Comparison of ENCODE assay signal across 8 cellular contexts in genomic region chr5:471750-472058, GRCh38. TPM values are rescaled to one million over a fixed set of nuclear protein-coding genes. Genes with fewer than 3 reads are reported as not detected.
DNase-seq lines count a peak whose midpoint lies in the region; ATAC-seq and TF ChIP-seq lines count a peak whose summit lies in the region.

No MANE protein-coding gene starts in this region.

- no peaks in the 10 kb centered on the region for H3K9me3 ChIP-seq in heart left ventricle
- no peaks in the 10 kb centered on the region for H3K9me3 ChIP-seq in right lobe of liver
- no peaks in the 10 kb centered on the region for H3K9me3 ChIP-seq in upper lobe of left lung
- H3K9me3 ChIP-seq in adrenal gland (replicated peaks in 1 of 3) = no peaks in the 10 kb centered on the region

- peaks cover 4% of the 10 kb centered on the region for H3K4me1 Mint-ChIP-seq in activated T-helper 17 cell treated with anti-CD3 and anti-CD28 coated beads, Interleukin-2, amount 50 U/mL, for 72 hours

- H3K27ac ChIP-seq in heart left ventricle = peak overlapping the region in 4 of 12 donors; percentile 71 to 85 (median 80)
- H3K27ac ChIP-seq in right lobe of liver = no peak overlapping the region
- H3K27ac ChIP-seq in upper lobe of left lung = peak overlapping the region in 3 of 4 donors; percentile 62 to 85 (median 63)
- H3K27ac ChIP-seq in adrenal gland = peak overlapping the region in 2 of 5 donors; percentile 77 to 84

- TF ChIP-seq EP300 in upper lobe of left lung (IDR thresholded peaks at IDR 0.05) = no peak

- ATAC-seq in heart left ventricle (no peak), left ventricle myocardium superior (no peak), right lobe of liver (no peak), upper lobe of left lung (ENCODE audit: low FRiP score in 2 of 2) (no peak), GM21367 (IDR thresholded peaks at IDR 0.05; ENCODE audit: unreplicated experiment) (no peak), GM18520 (IDR thresholded peaks at IDR 0.05; ENCODE audit: unreplicated experiment) (no peak)
- ATAC-seq in activated T-helper 17 cell treated with anti-CD3 and anti-CD28 coated beads, Interleukin-2, amount 50 U/mL, for 72 hours (replicated peaks) = no peak

- WGBS in heart left ventricle, 4 donors = 83 to 91% (median 86%) methylated on average over 5 to 6 of the region's 6 CpGs
- WGBS in right lobe of liver (ENCODE audit: insufficient coverage, low coverage, low lambda C conversion rate, missing lambda C conversion rate) = 14% methylated on average over 1 of the region's 6 CpGs
- WGBS in upper lobe of left lung, 2 donors = 56 to 68% methylated on average over 5 to 6 of the region's 6 CpGs
- 69 to 89% (median 77%) methylated on average over 5 to 6 of the region's 6 CpGs for WGBS in adrenal gland, 4 donors

- peak in 1 of 5 donors; percentile 5 for DNase-seq in heart left ventricle
- DNase-seq in left ventricle myocardium superior = no peak
- no peak for DNase-seq in right lobe of liver
- DNase-seq in upper lobe of left lung = no peak
- no peak for DNase-seq in adrenal gland

- peak overlapping the region; percentile 91 for H3K27ac Mint-ChIP-seq in activated T-helper 17 cell treated with anti-CD3 and anti-CD28 coated beads, Interleukin-2, amount 50 U/mL, for 72 hours

- H3K4me3 ChIP-seq in heart left ventricle = peak overlapping the region in 10 of 12 donors; percentile 79 to 99 (median 93)
- peak overlapping the region in 2 of 3 donors; percentile 79 for H3K4me3 ChIP-seq in right lobe of liver
- peak overlapping the region in 3 of 4 donors; percentile 98 to 100 (median 99) for H3K4me3 ChIP-seq in upper lobe of left lung
- H3K4me3 ChIP-seq in adrenal gland = peak overlapping the region in 1 of 4 donors; percentile 52

- TF ChIP-seq CTCF in heart left ventricle (IDR thresholded peaks at IDR 0.05) = no peak
- TF ChIP-seq CTCF in right lobe of liver (IDR thresholded peaks at IDR 0.05) = no peak
- no peak for TF ChIP-seq CTCF in upper lobe of left lung (IDR thresholded peaks at IDR 0.05)
- no peak for TF ChIP-seq CTCF in adrenal gland (IDR thresholded peaks at IDR 0.05)

- no peak for TF ChIP-seq POLR2A in heart left ventricle (IDR thresholded peaks at IDR 0.05)
- no peak for TF ChIP-seq POLR2A in right lobe of liver (IDR thresholded peaks at IDR 0.05)
- no peak for TF ChIP-seq POLR2A in upper lobe of left lung (IDR thresholded peaks at IDR 0.05)
- TF ChIP-seq POLR2A in adrenal gland (IDR thresholded peaks at IDR 0.05) = no peak

- peaks cover 3 to 40% (median 18%) of the 10 kb centered on the region in 12 donors for H3K4me1 ChIP-seq in heart left ventricle
- peaks cover 0 to 17% (median 2%) of the 10 kb centered on the region in 4 donors for H3K4me1 ChIP-seq in right lobe of liver
- peaks cover 20 to 40% (median 29%) of the 10 kb centered on the region in 4 donors for H3K4me1 ChIP-seq in upper lobe of left lung
- H3K4me1 ChIP-seq in adrenal gland (replicated peaks in 1 of 2) = peaks cover 14 to 27% of the 10 kb centered on the region in 2 donors

- H3K27me3 Mint-ChIP-seq in activated T-helper 17 cell treated with anti-CD3 and anti-CD28 coated beads, Interleukin-2, amount 50 U/mL, for 72 hours = peaks cover 7% of the 10 kb centered on the region

- intact Hi-C loops in heart left ventricle (cut with DNase I) (loop anchor here in 1 of 10 donors (10.0 kb wide), 2 partner anchors 143 to 433 kb away; partner anchors contain the start of gene CEP72), left ventricle myocardium superior (cut with micrococcal nuclease) (no loop called here), right lobe of liver (cut with DNase I) (no loop called here), adrenal gland (cut with DNase I) (loop anchor here in 1 of 2 donors (10.0 kb wide), 1 partner anchor 423 kb away; the partner anchor contains the start of genes BRD9 and TRIP13)

- H3K36me3 ChIP-seq in heart left ventricle = peaks cover 0 to 19% (median 10%) of the 10 kb centered on the region in 9 donors
- peaks cover 0 to 2% (median 0%) of the 10 kb centered on the region in 4 donors for H3K36me3 ChIP-seq in right lobe of liver
- peaks cover 0 to 18% (median 4%) of the 10 kb centered on the region in 4 donors for H3K36me3 ChIP-seq in upper lobe of left lung
- H3K36me3 ChIP-seq in adrenal gland (replicated peaks in 1 of 2) = peaks cover 0 to 5% of the 10 kb centered on the region in 2 donors

- H3K36me3 Mint-ChIP-seq in activated T-helper 17 cell treated with anti-CD3 and anti-CD28 coated beads, Interleukin-2, amount 50 U/mL, for 72 hours (ENCODE audit: low read depth) = peaks cover 34% of the 10 kb centered on the region

- peaks cover 0 to 24% (median 18%) of the 10 kb centered on the region in 9 donors for H3K27me3 ChIP-seq in heart left ventricle
- no peaks in the 10 kb centered on the region for H3K27me3 ChIP-seq in right lobe of liver
- H3K27me3 ChIP-seq in upper lobe of left lung = peaks cover 0 to 18% (median 7%) of the 10 kb centered on the region in 4 donors
- H3K27me3 ChIP-seq in adrenal gland = peaks cover 12% of the 10 kb centered on the region

- peak overlapping the region; percentile 93 for H3K4me3 Mint-ChIP-seq in activated T-helper 17 cell treated with anti-CD3 and anti-CD28 coated beads, Interleukin-2, amount 50 U/mL, for 72 hours

- no peaks in the 10 kb centered on the region for H3K9me3 Mint-ChIP-seq in activated T-helper 17 cell treated with anti-CD3 and anti-CD28 coated beads, Interleukin-2, amount 50 U/mL, for 72 hours

RNA-seq across cellular contexts. Expression of gene EXOC3, which starts 28.7 kb away (rescaled TPM):
- total RNA-seq in heart left ventricle = 10 to 100 TPM; 33.6 to 45.5 (median 42.8) TPM
- 10 to 100 TPM; 20.6 to 45.4 TPM for polyA plus RNA-seq in heart left ventricle
- 49.1 TPM for total RNA-seq in left ventricle myocardium superior
- total RNA-seq in activated T-helper 17 cell treated with anti-CD3 and anti-CD28 coated beads, Interleukin-2, amount 50 U/mL, for 72 hours = 10 to 100 TPM; 78.3 to 93.6 TPM
- 10 to 100 TPM; 14.6 to 24.3 (median 20.0) TPM for total RNA-seq in right lobe of liver
- 100 to 1,000 TPM in 2 of 6 donors, 10 to 100 TPM in 4; 43.6 to 149 (median 64.5) TPM for total RNA-seq in upper lobe of left lung
- total RNA-seq in adrenal gland = 10 to 100 TPM; 35.4 to 61.3 (median 42.7) TPM
- 10 to 100 TPM; 24.7 to 66.4 (median 56.8) TPM for polyA plus RNA-seq in adrenal gland

RNA-seq across cellular contexts. Expression of gene SLC9A3, which starts 52.5 kb away (rescaled TPM):
- total RNA-seq in heart left ventricle (1 to 10 TPM in 6 of 9 donors, under 1 TPM in 3; 0.65 to 3.8 (median 1.1) TPM), left ventricle myocardium superior (1.3 TPM), right lobe of liver (1 to 10 TPM in 2 of 6 experiments, under 1 TPM in 4; 0.32 to 1.8 (median 0.46) TPM), upper lobe of left lung (1 to 10 TPM; 1.0 to 4.1 (median 1.9) TPM), adrenal gland (1 to 10 TPM; 1.4 to 5.5 (median 2.5) TPM)
- polyA plus RNA-seq in heart left ventricle (under 1 TPM; 0.50 to 0.82 TPM), adrenal gland (under 1 TPM; 0.88 to 0.94 (median 0.90) TPM)
- 1 to 10 TPM; 1.6 to 2.2 TPM for total RNA-seq in activated T-helper 17 cell treated with anti-CD3 and anti-CD28 coated beads, Interleukin-2, amount 50 U/mL, for 72 hours

Comparison
In these comparisons a context has a peak if more than half of its experiments do, and no peak if none do; other contexts are left out.
1. H3K27ac ChIP-seq: peak in upper lobe of left lung (3 of 4); none in right lobe of liver (0 of 3).